ENCODE assay signal across 10 cellular contexts in the genomic region with DNA sequence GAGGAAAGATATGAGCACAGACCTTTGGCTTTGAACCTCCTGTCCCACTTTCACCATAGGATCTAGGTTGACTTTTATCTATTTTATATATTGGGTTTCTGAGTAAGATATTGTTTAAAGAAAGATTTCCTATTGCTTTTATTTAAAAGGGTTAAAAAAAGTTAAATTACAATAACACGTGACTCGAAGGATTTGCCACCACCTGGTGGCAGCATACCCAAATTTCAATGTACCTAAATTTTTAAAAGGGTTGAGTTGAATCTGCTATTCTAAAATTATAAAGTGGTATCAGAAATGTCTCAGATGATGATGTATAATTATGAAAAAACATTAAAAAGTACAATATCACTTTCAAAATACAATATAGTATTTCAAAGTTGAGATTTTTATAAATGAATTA.
DNase-seq lines count a peak whose midpoint lies in the region; ATAC-seq and TF ChIP-seq lines count a peak whose summit lies in the region.
"Had no signal": no experiment of that assay in that cellular context is flagged by ENCODE, and none has a peak within 500 bp of the region (broad histone marks: within the 10 kb centered on the region; RNA-seq: fewer than 3 reads in every experiment).

No MANE protein-coding gene starts in this region.

- H3K27ac ChIP-seq in OCI-LY3 (ENCODE audit: low read length) (no peak overlapping the region), esophagus muscularis mucosa (replicated peaks in 1 of 4) (no peak overlapping the region), smooth muscle cell (ENCODE audit: low read depth) (no peak overlapping the region)

- TF ChIP-seq EP300 in esophagus muscularis mucosa (IDR thresholded peaks at IDR 0.05), result no peak

- H3K79me2 ChIP-seq in OCI-LY3 (ENCODE audit: low read length) (no peaks in the 10 kb centered on the region), smooth muscle cell (ENCODE audit: low read depth) (no peaks in the 10 kb centered on the region)

- H3K9me3 ChIP-seq in OCI-LY3 (ENCODE audit: insufficient read depth, low read length) (no peaks in the 10 kb centered on the region), esophagus muscularis mucosa (no peaks in the 10 kb centered on the region), smooth muscle cell (replicated peaks; ENCODE audit: low read depth) (no peaks in the 10 kb centered on the region)

- H2AFZ ChIP-seq in OCI-LY3 (ENCODE audit: low read depth, low read length), result no peak overlapping the region
- no peak overlapping the region for H2AFZ ChIP-seq in smooth muscle cell (ENCODE audit: low read depth)

- ATAC-seq in activated CD4-positive, alpha-beta T cell treated with anti-CD3 and anti-CD28 coated beads for 36 hours, result no peak
- ATAC-seq in GM18517 (IDR thresholded peaks at IDR 0.05; ENCODE audit: unreplicated experiment), result no peak

- H3K4me3 ChIP-seq in OCI-LY3 (ENCODE audit: low read length), result no peak overlapping the region
- H3K4me3 ChIP-seq in esophagus muscularis mucosa, result no peak overlapping the region
- no peak overlapping the region for H3K4me3 ChIP-seq in smooth muscle cell

- no peaks in the 10 kb centered on the region for H3K4me1 Mint-ChIP-seq in activated CD4-positive, alpha-beta T cell treated with anti-CD3 and anti-CD28 coated beads for 36 hours
- H3K4me1 Mint-ChIP-seq in activated CD4-positive, alpha-beta memory T cell treated with anti-CD3 and anti-CD28 coated beads for 36 hours (ENCODE audit: low read depth), result no peaks in the 10 kb centered on the region

- no peaks in the 10 kb centered on the region for H3K9me3 Mint-ChIP-seq in activated CD4-positive, alpha-beta T cell treated with anti-CD3 and anti-CD28 coated beads for 36 hours (ENCODE audit: low read depth)
- H3K9me3 Mint-ChIP-seq in activated CD4-positive, alpha-beta memory T cell treated with anti-CD3 and anti-CD28 coated beads for 36 hours, result no peaks in the 10 kb centered on the region

- H3K4me3 Mint-ChIP-seq in activated CD4-positive, alpha-beta T cell treated with anti-CD3 and anti-CD28 coated beads for 36 hours, result no peak overlapping the region
- H3K4me3 Mint-ChIP-seq in activated CD4-positive, alpha-beta memory T cell treated with anti-CD3 and anti-CD28 coated beads for 36 hours, result no peak overlapping the region
- H3K4me3 Mint-ChIP-seq: IgD-negative memory B cell had no signal

- POLR2A ChIA-PET in activated CD4-positive, alpha-beta T cell treated with anti-CD3 and anti-CD28 coated beads for 36 hours (lab: Charles Lee), result no interaction called here
- POLR2A ChIA-PET in activated CD4-positive, alpha-beta memory T cell treated with anti-CD3 and anti-CD28 coated beads for 36 hours (lab: Charles Lee), result no interaction called here

- H3F3A ChIP-seq in smooth muscle cell (ENCODE audit: low read depth), result no peaks in the 10 kb centered on the region

- CTCF ChIA-PET in activated CD4-positive, alpha-beta T cell treated with anti-CD3 and anti-CD28 coated beads for 36 hours (lab: Charles Lee), result interaction anchor here (0.6 kb wide), 1 partner anchor 118 kb away, joined by 3 read pairs; no protein-coding TSS in a partner anchor
- CTCF ChIA-PET in activated CD4-positive, alpha-beta memory T cell treated with anti-CD3 and anti-CD28 coated beads for 36 hours (lab: Charles Lee), result no interaction called here

- peaks cover 7% of the 10 kb centered on the region for H3K27me3 Mint-ChIP-seq in activated CD4-positive, alpha-beta T cell treated with anti-CD3 and anti-CD28 coated beads for 36 hours
- no peaks in the 10 kb centered on the region for H3K27me3 Mint-ChIP-seq in activated CD4-positive, alpha-beta memory T cell treated with anti-CD3 and anti-CD28 coated beads for 36 hours
- H3K27me3 Mint-ChIP-seq: IgD-negative memory B cell had no signal

- H3K4me2 ChIP-seq in OCI-LY3 (ENCODE audit: low read length) (no peak overlapping the region), smooth muscle cell (no peak overlapping the region)

- H4K20me1 ChIP-seq in OCI-LY3 (ENCODE audit: insufficient read depth, low read length), result no peaks in the 10 kb centered on the region
- H4K20me1 ChIP-seq in smooth muscle cell (ENCODE audit: low read depth), result no peaks in the 10 kb centered on the region

- no peak overlapping the region for H3K27ac Mint-ChIP-seq in activated CD4-positive, alpha-beta T cell treated with anti-CD3 and anti-CD28 coated beads for 36 hours
- H3K27ac Mint-ChIP-seq in activated CD4-positive, alpha-beta memory T cell treated with anti-CD3 and anti-CD28 coated beads for 36 hours, result no peak overlapping the region
- H3K27ac Mint-ChIP-seq: IgD-negative memory B cell had no signal

- DNase-seq in activated CD4-positive, alpha-beta T cell treated with anti-CD3 and anti-CD28 coated beads for 36 hours, result peak; percentile 18
- no peak for DNase-seq in activated CD4-positive, alpha-beta T cell treated with anti-CD3 and anti-CD28 coated beads, Interleukin-2, amount 50 U/mL, for 4 hours
- DNase-seq in esophagus muscularis mucosa (ENCODE audit: extremely low spot score), result no peak
- DNase-seq in smooth muscle cell (lab: John Stamatoyannopoulos, UW; ENCODE audit: unreplicated experiment), result no peak
- DNase-seq in cortex of kidney (lab: John Stamatoyannopoulos, UW), result no peak
- no peak for DNase-seq in activated CD4-positive, alpha-beta memory T cell treated with anti-CD3 and anti-CD28 coated beads for 36 hours
- DNase-seq: aorta had no signal

- TF ChIP-seq CTCF in OCI-LY3 (IDR thresholded peaks at IDR 0.05; ENCODE audit: low read depth, low read length) (peak; percentile 73), esophagus muscularis mucosa (IDR thresholded peaks at IDR 0.05) (peak in 2 of 3 experiments; percentile 21 to 33), smooth muscle cell (IDR thresholded peaks at IDR 0.05; ENCODE audit: borderline replicate concordance, insufficient read depth, poor library complexity, severe bottlenecking) (peak; percentile 41)

- H3K4me1 ChIP-seq in OCI-LY3 (ENCODE audit: low read length), result peaks cover 9% of the 10 kb centered on the region
- no peaks in the 10 kb centered on the region for H3K4me1 ChIP-seq in esophagus muscularis mucosa
- H3K4me1 ChIP-seq in smooth muscle cell (ENCODE audit: low read depth), result peaks cover under 1% of the 10 kb centered on the region

- 67% methylated on average over 2 of the region's 2 CpGs for WGBS in esophagus muscularis mucosa
- 77% methylated on average over 2 of the region's 2 CpGs for WGBS in smooth muscle cell (ENCODE audit: low lambda C conversion rate)

- TF ChIP-seq POLR2A in esophagus muscularis mucosa (IDR thresholded peaks at IDR 0.05; ENCODE audit: low read depth), result no peak

- H3K36me3 ChIP-seq in OCI-LY3 (replicated peaks; ENCODE audit: low read depth, low read length) (no peaks in the 10 kb centered on the region), esophagus muscularis mucosa (no peaks in the 10 kb centered on the region), smooth muscle cell (ENCODE audit: low read depth) (no peaks in the 10 kb centered on the region)

- intact Hi-C loops in activated CD4-positive, alpha-beta T cell treated with anti-CD3 and anti-CD28 coated beads for 36 hours (cut with DNase I, micrococcal nuclease), result loop anchor here in 1 of 2 experiments (5.0 kb wide), 1 partner anchor 372 kb away; no protein-coding TSS in a partner anchor
- intact Hi-C loops in esophagus muscularis mucosa (cut with DNase I), result no loop called here
- intact Hi-C loops in activated CD4-positive, alpha-beta memory T cell treated with anti-CD3 and anti-CD28 coated beads for 36 hours (cut with micrococcal nuclease), result loop anchor here (1.0 to 5.0 kb wide), 2 partner anchors 374 to 447 kb away; no protein-coding TSS in a partner anchor

- H3K36me3 Mint-ChIP-seq in activated CD4-positive, alpha-beta T cell treated with anti-CD3 and anti-CD28 coated beads for 36 hours (ENCODE audit: low read depth), result no peaks in the 10 kb centered on the region
- no peaks in the 10 kb centered on the region for H3K36me3 Mint-ChIP-seq in activated CD4-positive, alpha-beta memory T cell treated with anti-CD3 and anti-CD28 coated beads for 36 hours
- H3K36me3 Mint-ChIP-seq: IgD-negative memory B cell had no signal

- H3K9ac ChIP-seq in OCI-LY3 (ENCODE audit: low read length) (no peak overlapping the region), smooth muscle cell (ENCODE audit: low read depth) (no peak overlapping the region)

- H3K27me3 ChIP-seq in OCI-LY3 (ENCODE audit: low read depth, low read length), result peaks cover 28% of the 10 kb centered on the region
- no peaks in the 10 kb centered on the region for H3K27me3 ChIP-seq in esophagus muscularis mucosa
- peaks cover 4% of the 10 kb centered on the region for H3K27me3 ChIP-seq in smooth muscle cell (ENCODE audit: low read depth)
